ENCODE assay signal across 13 cellular contexts in genomic region chr17:251531-251930, GRCh38.
"Had no signal": no experiment of that assay in that cellular context is flagged by ENCODE, and none has a peak within 500 bp of the region (broad histone marks: within the 10 kb centered on the region; RNA-seq: fewer than 3 reads in every experiment).

No MANE protein-coding gene starts in this region.

- H3K27me3 ChIP-seq: hepatocyte, ovary had no signal

- H3K9me3 ChIP-seq: gastroesophageal sphincter, ovary had no signal

- H3K4me1 ChIP-seq: gastroesophageal sphincter had no signal

- H3K27ac ChIP-seq: gastroesophageal sphincter, hepatocyte, ovary had no signal

- DNase-seq: activated B cell treated with CpG ODN at 0.5 μM for 24 hours; activated CD4-positive, alpha-beta T cell treated with anti-CD3 and anti-CD28 coated beads, Interleukin-2, amount 50 U/mL, for 4 hours; activated CD8-positive, alpha-beta memory T cell treated with anti-CD3 and anti-CD28 coated beads, Interleukin-2, amount 10 ng/mL, durations not matched to agents 7 days and 5 days; activated naive CD4-positive, alpha-beta T cell; activated T-cell treated with anti-CD3 and anti-CD28 coated beads, Interleukin-2, amount 50 U/mL, for 72 hours; mammary epithelial cell; SHP77 treated with DMSO at 0.1 percent for 48 hours; stimulated activated CD4-positive, alpha-beta T cell treated with anti-CD3 and anti-CD28 coated beads, Interleukin-1b, Interleukin-23, amount 100 ng/mL, for 48 hours; stimulated activated naive B cell treated with anti-CD40 and anti-IgM and Interleukin-4, amounts not matched to agents 10 μg/mL and 1 μg/mL and 100 μg/mL, for 72 hours; trophoblast cell had no signal

- H3K36me3 ChIP-seq: gastroesophageal sphincter, ovary had no signal

- ATAC-seq: activated CD8-positive, alpha-beta memory T cell treated with anti-CD3 and anti-CD28 coated beads, Interleukin-2, amount 10 ng/mL, durations not matched to agents 7 days and 5 days; activated T-cell treated with anti-CD3 and anti-CD28 coated beads, Interleukin-2, amount 50 U/mL, for 72 hours; gastroesophageal sphincter; stimulated activated naive B cell treated with anti-CD40 and anti-IgM and Interleukin-4, amounts not matched to agents 10 μg/mL and 1 μg/mL and 100 μg/mL, for 72 hours had no signal

- H3K4me3 ChIP-seq: gastroesophageal sphincter, hepatocyte, ovary had no signal
